13 cellular contexts compared by ENCODE assay signal in genomic region chr5:126805108-126805507, GRCh38. TPM values are rescaled to one million over a fixed set of nuclear protein-coding genes. Genes with fewer than 3 reads are reported as not detected.
DNase-seq lines count a peak whose midpoint lies in the region; ATAC-seq and TF ChIP-seq lines count a peak whose summit lies in the region.
"Had no signal": no experiment of that assay in that cellular context is flagged by ENCODE, and none has a peak within 500 bp of the region (broad histone marks: within the 10 kb centered on the region; RNA-seq: fewer than 3 reads in every experiment).

No MANE protein-coding gene starts in this region.

- no peak overlapping the region for H3K4me3 Mint-ChIP-seq in activated T-helper 2 cell treated with anti-CD3 and anti-CD28 coated beads, Interferon-gamma antibody, Interleukin-2, Interleukin-4, amounts not matched to agents 10 μg/mL and 5 μg/mL and 100 μg/mL, durations not matched to agents 14 hours and 24 hours and 36 hours (ENCODE audit: low read depth)
- H3K4me3 Mint-ChIP-seq: CD8-positive, alpha-beta memory T cell; mesothelial cell of epicardium; stimulated activated memory B cell treated with anti-CD40 and anti-IgM and Interleukin-4, amounts not matched to agents 10 μg/mL and 1 μg/mL and 100 μg/mL, for 72 hours had no signal

- intact Hi-C loops in left cardiac atrium (cut with DNase I) = no loop called here
- intact Hi-C loops in cardiac septum (cut with DNase I) = no loop called here
- intact Hi-C loops in activated T-helper 2 cell treated with anti-CD3 and anti-CD28 coated beads, Interferon-gamma antibody, Interleukin-2, Interleukin-4, amounts not matched to agents 10 μg/mL and 5 μg/mL and 100 μg/mL, durations not matched to agents 14 hours and 24 hours and 36 hours (cut with micrococcal nuclease) = no loop called here

- no peaks in the 10 kb centered on the region for H3K27me3 Mint-ChIP-seq in activated T-helper 2 cell treated with anti-CD3 and anti-CD28 coated beads, Interferon-gamma antibody, Interleukin-2, Interleukin-4, amounts not matched to agents 10 μg/mL and 5 μg/mL and 100 μg/mL, durations not matched to agents 14 hours and 24 hours and 36 hours (ENCODE audit: low read depth)
- H3K27me3 Mint-ChIP-seq: CD8-positive, alpha-beta memory T cell; stimulated activated memory B cell treated with anti-CD40 and anti-IgM and Interleukin-4, amounts not matched to agents 10 μg/mL and 1 μg/mL and 100 μg/mL, for 72 hours had no signal

- no peaks in the 10 kb centered on the region for H3K9me3 Mint-ChIP-seq in activated T-helper 2 cell treated with anti-CD3 and anti-CD28 coated beads, Interferon-gamma antibody, Interleukin-2, Interleukin-4, amounts not matched to agents 10 μg/mL and 5 μg/mL and 100 μg/mL, durations not matched to agents 14 hours and 24 hours and 36 hours
- H3K9me3 Mint-ChIP-seq: CD8-positive, alpha-beta memory T cell; mesothelial cell of epicardium; stimulated activated memory B cell treated with anti-CD40 and anti-IgM and Interleukin-4, amounts not matched to agents 10 μg/mL and 1 μg/mL and 100 μg/mL, for 72 hours had no signal

- H3K36me3 Mint-ChIP-seq in activated T-helper 2 cell treated with anti-CD3 and anti-CD28 coated beads, Interferon-gamma antibody, Interleukin-2, Interleukin-4, amounts not matched to agents 10 μg/mL and 5 μg/mL and 100 μg/mL, durations not matched to agents 14 hours and 24 hours and 36 hours (ENCODE audit: low read depth) = peaks cover 53% of the 10 kb centered on the region

- in situ Hi-C loops in GM13977 (cut with MboI; ENCODE audit: low pct_unique_long_range_greater_than_20kb, low sequenced_read_pairs, unreplicated experiment) = no loop called here

- H3K27ac Mint-ChIP-seq in activated T-helper 2 cell treated with anti-CD3 and anti-CD28 coated beads, Interferon-gamma antibody, Interleukin-2, Interleukin-4, amounts not matched to agents 10 μg/mL and 5 μg/mL and 100 μg/mL, durations not matched to agents 14 hours and 24 hours and 36 hours = peak overlapping the region; percentile 56
- H3K27ac Mint-ChIP-seq: stimulated activated memory B cell treated with anti-CD40 and anti-IgM and Interleukin-4, amounts not matched to agents 10 μg/mL and 1 μg/mL and 100 μg/mL, for 72 hours had no signal

- peaks cover 29% of the 10 kb centered on the region for H3K4me1 Mint-ChIP-seq in activated T-helper 2 cell treated with anti-CD3 and anti-CD28 coated beads, Interferon-gamma antibody, Interleukin-2, Interleukin-4, amounts not matched to agents 10 μg/mL and 5 μg/mL and 100 μg/mL, durations not matched to agents 14 hours and 24 hours and 36 hours (ENCODE audit: low read depth)

- no peak for TF ChIP-seq CTCF in GM13977 (IDR thresholded peaks at IDR 0.05; ENCODE audit: extremely low read depth, insufficient read depth, missing control alignments)

- no peak for DNase-seq in left cardiac atrium
- no peak for DNase-seq in cardiac septum (ENCODE audit: low spot score)
- no peak for DNase-seq in activated T-helper 2 cell treated with anti-CD3 and anti-CD28 coated beads, Interferon-gamma antibody, Interleukin-2, Interleukin-4, amounts not matched to agents 10 μg/mL and 5 μg/mL and 100 μg/mL, durations not matched to agents 14 hours and 24 hours and 36 hours (ENCODE audit: low spot score)
- DNase-seq in fibroblast of the conjunctiva (ENCODE audit: low read depth) = peak; percentile 23
- DNase-seq in stimulated activated CD4-positive, alpha-beta T cell treated with anti-CD3 and anti-CD28 coated beads, Interleukin-1b, Interleukin-23, amount 100 ng/mL, for 48 hours = no peak
- DNase-seq in GM13977 (ENCODE audit: low spot score) = no peak
- no peak for DNase-seq in mucosa of gallbladder (ENCODE audit: low spot score)
- DNase-seq: CD8-positive, alpha-beta memory T cell; NCI-H2171 treated with DMSO at 0.1 percent for 48 hours; T-helper 9 cell had no signal

- ATAC-seq in left cardiac atrium (peak; percentile 19 to 47), GM18511 (IDR thresholded peaks at IDR 0.05; ENCODE audit: unreplicated experiment) (no peak)
- ATAC-seq: stimulated activated memory B cell treated with anti-CD40 and anti-IgM and Interleukin-4, amounts not matched to agents 10 μg/mL and 1 μg/mL and 100 μg/mL, for 72 hours had no signal

RNA-seq across cellular contexts. Expression of gene LMNB1, which starts 28.2 kb away (rescaled TPM):
- total RNA-seq in left cardiac atrium (1 to 10 TPM; 3.7 to 6.2 TPM), cardiac septum (3.0 TPM), mucosa of gallbladder (9.4 TPM)
- total RNA-seq in activated T-helper 2 cell treated with anti-CD3 and anti-CD28 coated beads, Interferon-gamma antibody, Interleukin-2, Interleukin-4, amounts not matched to agents 10 μg/mL and 5 μg/mL and 100 μg/mL, durations not matched to agents 14 hours and 24 hours and 36 hours = 232 and 239 TPM in 2 replicates

Comparison
In these comparisons a context has a peak if more than half of its experiments do, and no peak if none do; other contexts are left out.
1. RNA of gene LMNB1, which starts 28.2 kb away (total RNA-seq): 232 to 239 TPM in activated T-helper 2 cell treated with anti-CD3 and anti-CD28 coated beads, Interferon-gamma antibody, Interleukin-2, Interleukin-4, amounts not matched to agents 10 μg/mL and 5 μg/mL and 100 μg/mL, durations not matched to agents 14 hours and 24 hours and 36 hours; 9.4 TPM in mucosa of gallbladder (single experiment), 3.7 to 6.2 TPM in left cardiac atrium and 3.0 TPM in cardiac septum (single experiment); every median in the first group is over 10 times any median in the second.